Comparison of ENCODE assay signal across 9 cellular contexts in genomic region chrY:8687154-8687553, GRCh38.
"Had no signal": no experiment of that assay in that cellular context is flagged by ENCODE, and none has a peak within 500 bp of the region (broad histone marks: within the 10 kb centered on the region; RNA-seq: fewer than 3 reads in every experiment).

No MANE protein-coding gene starts in this region.

- H3K4me3 Mint-ChIP-seq: HFFc6, IgD-negative memory B cell had no signal

- H3K27ac Mint-ChIP-seq: HFFc6, IgD-negative memory B cell had no signal

- H3K4me1 Mint-ChIP-seq: IgD-negative memory B cell had no signal

- DNase-seq: GM23248, GOT3, H7, HFFc6 had no signal

- H3K9me3 Mint-ChIP-seq: IgD-negative memory B cell had no signal

- H3K36me3 Mint-ChIP-seq: IgD-negative memory B cell had no signal

- H3K4me1 ChIP-seq: HAP-1 had no signal

- H3K27ac ChIP-seq: GM23248, HL-60 had no signal

- ATAC-seq: HCT116, HepG2 had no signal

- H2AFZ ChIP-seq: GM23248 had no signal

- H3K9ac ChIP-seq: GM23248 had no signal

- H3K36me3 ChIP-seq: HAP-1 had no signal

- H3K27me3 Mint-ChIP-seq: IgD-negative memory B cell had no signal

- H3K4me3 ChIP-seq: GM23248, HAP-1 had no signal

- H3K9me3 ChIP-seq: HAP-1 had no signal
